ENCODE assay signal across 8 cellular contexts in genomic region chr3:53375019-53375418, GRCh38. TPM values are rescaled to one million over a fixed set of nuclear protein-coding genes. Genes with fewer than 3 reads are reported as not detected.
DNase-seq lines count a peak whose midpoint lies in the region; ATAC-seq and TF ChIP-seq lines count a peak whose summit lies in the region.

No MANE protein-coding gene starts in this region.

- CTCF ChIA-PET in SK-N-SH (lab: Yijun Ruan, JAX): interaction anchor here (0.5 to 7.9 kb wide), 43 partner anchors 9 to 1362 kb away, joined by 3 to 149 read pairs (median 4); partner anchors contain the start of gene SELENOK

- H3K9me3 ChIP-seq in SK-N-SH: no peaks in the 10 kb centered on the region

- no peaks in the 10 kb centered on the region for H3K27me3 ChIP-seq in SK-N-SH (ENCODE audit: insufficient read depth)

- in situ Hi-C loops in astrocyte of the cerebellum (cut with HindIII; ENCODE audit: low sequenced_read_pairs): no loop called here

- H3K4me2 ChIP-seq in SK-N-SH: no peak overlapping the region

- H3K9ac ChIP-seq in SK-N-SH: no peak overlapping the region

- no peak overlapping the region for H2AFZ ChIP-seq in SK-N-SH (ENCODE audit: low read depth)

- DNase-seq in NK-92 treated with Interleukin-12 subunit alpha and Interleukin-12 subunit beta, amount 100 ng/mL, for 24 hours (lab: John Stamatoyannopoulos, UW): peak; percentile 16
- DNase-seq in NK-92 (lab: John Stamatoyannopoulos, UW; ENCODE audit: unreplicated experiment): no peak
- DNase-seq in HuH-7.5 (ENCODE audit: low spot score): peak; percentile 38
- peak; percentile 82 for DNase-seq in SK-N-SH
- DNase-seq in astrocyte of the cerebellum (ENCODE audit: low read depth): peak; percentile 23
- peak; percentile 75 for DNase-seq in iPS DF 4.7 (ENCODE audit: extremely low read depth, low spot score)
- peak; percentile 13 to 52 for DNase-seq in stimulated activated CD4-positive, alpha-beta T cell treated with anti-CD3 and anti-CD28 coated beads, Interleukin-12 subunit alpha, Interleukin-12 subunit beta, amount 100 ng/mL, for 24 hours (ENCODE audit: low read depth in 2 of 2)

- H3K4me3 ChIP-seq in SK-N-SH (ENCODE audit: low read depth in 2 of 2, low read length in 1 of 2) (peak overlapping the region in 1 of 2 experiments; percentile 29; a peak in 1 of 4 replicates), astrocyte of the cerebellum (ENCODE audit: low read depth, low read length) (no peak overlapping the region)

- no peak for TF ChIP-seq EP300 in SK-N-SH (IDR thresholded peaks at IDR 0.05; ENCODE audit: borderline replicate concordance in 1 of 2, low read depth in 1 of 2, low read length in 1 of 2)

- no peaks in the 10 kb centered on the region for H3K79me2 ChIP-seq in SK-N-SH (ENCODE audit: insufficient read depth)

- no peaks in the 10 kb centered on the region for H3K36me3 ChIP-seq in SK-N-SH (replicated peaks in 1 of 2; ENCODE audit: control insufficient read depth in 1 of 2, insufficient read depth in 2 of 2, low read length in 1 of 2)

- POLR2A ChIA-PET in SK-N-SH (lab: Yijun Ruan, JAX): no interaction called here

- no peaks in the 10 kb centered on the region for H3F3A ChIP-seq in SK-N-SH (replicated peaks; ENCODE audit: insufficient read depth)

- H3K27ac ChIP-seq in SK-N-SH (ENCODE audit: low read depth in 2 of 2, low read length in 1 of 2): no peak overlapping the region

- TF ChIP-seq CTCF in SK-N-SH (IDR thresholded peaks at IDR 0.05) (peak; percentile 76), astrocyte of the cerebellum (IDR thresholded peaks at IDR 0.05; ENCODE audit: low read depth, low read length, missing control alignments) (peak; percentile 68)

- H3K9me2 ChIP-seq in SK-N-SH: no peaks in the 10 kb centered on the region

- 47% methylated on average over 8 of the region's 8 CpGs for WGBS in SK-N-SH (ENCODE audit: low lambda C conversion rate)

- no peaks in the 10 kb centered on the region for H3K4me1 ChIP-seq in SK-N-SH (ENCODE audit: control insufficient read depth in 1 of 2, insufficient read depth in 2 of 2, low read depth in 1 of 2, low read length in 1 of 2)

- TF ChIP-seq RAD21 in SK-N-SH (IDR thresholded peaks at IDR 0.05; ENCODE audit: low read length): peak; percentile 99

- no peaks in the 10 kb centered on the region for H4K20me1 ChIP-seq in SK-N-SH (ENCODE audit: insufficient read depth)

- ATAC-seq in GM21367 (IDR thresholded peaks at IDR 0.05; ENCODE audit: unreplicated experiment): no peak

TF ChIP-seq in SK-N-SH, 30 proteins besides CTCF, POLR2A, EP300 and RAD21:
- TF ChIP-seq TCF12 (IDR thresholded peaks at IDR 0.05) (no peak), SMC3 (IDR thresholded peaks at IDR 0.05; ENCODE audit: low read depth, low read length) (peak; percentile 82), RXRA (IDR thresholded peaks at IDR 0.05; ENCODE audit: borderline replicate concordance, low read depth) (no peak), GABPA (IDR thresholded peaks at IDR 0.05; ENCODE audit: low read depth) (no peak), RFX5 (IDR thresholded peaks at IDR 0.05; ENCODE audit: low read length) (no peak)

RNA-seq across cellular contexts. Expression of gene DCP1A, which starts 27.7 kb away (rescaled TPM):
- polyA plus RNA-seq in SK-N-SH (2012; rRNA removed): 12.9 and 17.4 TPM in 2 replicates
- polyA plus RNA-seq in SK-N-SH (2012; cell fraction: cytosol; rRNA removed): 12.1 and 12.8 TPM in 2 replicates
- 10.9 and 17.1 TPM in 2 replicates for polyA plus RNA-seq in SK-N-SH (2012; cell fraction: nucleus; rRNA removed)
